9 cellular contexts compared by ENCODE assay signal in genomic region chr5:41856644-41857491, GRCh38. TPM values are rescaled to one million over a fixed set of nuclear protein-coding genes. Genes with fewer than 3 reads are reported as not detected.
A peak's percentile ranks its signal among the peaks of the same experiment; 100 is the strongest.
DNase-seq lines count a peak whose midpoint lies in the region; ATAC-seq and TF ChIP-seq lines count a peak whose summit lies in the region.
"Had no signal": no experiment of that assay in that cellular context is flagged by ENCODE, and none has a peak within 500 bp of the region (broad histone marks: within the 10 kb centered on the region; RNA-seq: fewer than 3 reads in every experiment).

No MANE protein-coding gene starts in this region.

- H3K27me3 ChIP-seq in AG04450 (ENCODE audit: control insufficient read depth, insufficient read depth, low read length) (no peaks in the 10 kb centered on the region), SU-DHL-6 (ENCODE audit: low read length) (no peaks in the 10 kb centered on the region)

- no peak overlapping the region for H3K4me2 ChIP-seq in SU-DHL-6 (ENCODE audit: low read depth, low read length, poor library complexity, severe bottlenecking)

- H3K9me3 Mint-ChIP-seq in brain: no peaks in the 10 kb centered on the region

- peak; percentile 95 for ATAC-seq in GM18511 (IDR thresholded peaks at IDR 0.05; ENCODE audit: unreplicated experiment)
- ATAC-seq in HG02885 (IDR thresholded peaks at IDR 0.05; ENCODE audit: poor library complexity, unreplicated experiment): peak; percentile 95

- H3K9me3 ChIP-seq in AG04450 (ENCODE audit: control insufficient read depth, insufficient read depth, low read length) (no peaks in the 10 kb centered on the region), SU-DHL-6 (ENCODE audit: insufficient read depth, low read length) (no peaks in the 10 kb centered on the region)

- CTCF ChIA-PET in AG04450 (lab: Charles Lee): interaction anchor here (0.6 to 9.2 kb wide), 30 partner anchors 9 to 1032 kb away, joined by 3 to 182 read pairs (median 5); partner anchors contain the start of gene RIMOC1

- no peak overlapping the region for H3K9ac ChIP-seq in SU-DHL-6 (ENCODE audit: low read length)

- POLR2A ChIA-PET in AG04450 (lab: Yijun Ruan, JAX): no interaction called here

- DNase-seq in AG04450 (ENCODE audit: low read depth, low spot score) (peak; percentile 45), NCI-H146 treated with DMSO at 0.1 percent for 48 hours (lab: John Stamatoyannopoulos, UW; ENCODE audit: unreplicated experiment) (peak; percentile 61), inferior parietal cortex (ENCODE audit: extremely low spot score) (peak; percentile 94)
- DNase-seq in stimulated activated CD4-positive, alpha-beta T cell treated with anti-CD3 and anti-CD28 coated beads, Interleukin-2, amount 100 ng/mL, for 24 hours: peak; percentile 30 to 58

- no peaks in the 10 kb centered on the region for H3K79me2 ChIP-seq in SU-DHL-6 (ENCODE audit: insufficient read depth, low read length)

- H3K36me3 Mint-ChIP-seq in brain: peaks cover 12% of the 10 kb centered on the region

- no peaks in the 10 kb centered on the region for H3K27me3 Mint-ChIP-seq in brain

- H3K4me3 ChIP-seq in AG04450 (ENCODE audit: low read depth, low read length) (no peak overlapping the region), SU-DHL-6 (ENCODE audit: insufficient read depth, low read length, poor library complexity, severe bottlenecking) (no peak overlapping the region)
- H3K4me3 ChIP-seq: skin epidermis had no signal

- peaks cover 61% of the 10 kb centered on the region for H3K36me3 ChIP-seq in SU-DHL-6 (ENCODE audit: low read length)

- no peaks in the 10 kb centered on the region for H3K4me1 Mint-ChIP-seq in brain

- no peak overlapping the region for H3K4me3 Mint-ChIP-seq in brain

- TF ChIP-seq CTCF in AG04450 (IDR thresholded peaks at IDR 0.05; ENCODE audit: low read depth, low read length) (peak; percentile 82), SU-DHL-6 (IDR thresholded peaks at IDR 0.05; ENCODE audit: insufficient read depth, low read length, poor library complexity, severe bottlenecking) (peak; percentile 46), brain (conservative IDR thresholded peaks at IDR 0.05) (peak; percentile 87 to 88)

- H3K27ac Mint-ChIP-seq in brain: no peak overlapping the region

- no peak overlapping the region for H2AFZ ChIP-seq in SU-DHL-6 (ENCODE audit: low read depth, low read length, severe bottlenecking)

- H4K20me1 ChIP-seq in SU-DHL-6 (ENCODE audit: low read depth, low read length): no peaks in the 10 kb centered on the region

- H3K9me2 ChIP-seq in SU-DHL-6 (replicated peaks; ENCODE audit: insufficient read depth, low read length): no peaks in the 10 kb centered on the region

- no peaks in the 10 kb centered on the region; the same call in 1 of the 2 replicates for H3F3A ChIP-seq in SU-DHL-6 (ENCODE audit: insufficient read depth)

- no peak overlapping the region for H3K27ac ChIP-seq in AG04450 (ENCODE audit: low read depth, low read length)
- no peak overlapping the region for H3K27ac ChIP-seq in SU-DHL-6 (ENCODE audit: low read depth, low read length)

RNA-seq across cellular contexts. Expression of gene OXCT1, which starts 13.4 kb away (rescaled TPM):
- polyA plus RNA-seq in AG04450 (2011; rRNA removed) (21.3 and 31.7 TPM in 2 replicates), brain (ENCODE audit: insufficient read depth, low read depth, low replicate concordance) (42.1 TPM)
- 12.6 and 21.8 TPM in 2 replicates for polyA minus RNA-seq in AG04450 (2011; rRNA and poly(A)+ RNA removed)

RNA-seq across cellular contexts. Expression of gene RIMOC1, which starts 47.3 kb away (rescaled TPM):
- polyA plus RNA-seq in AG04450 (2011; rRNA removed): 26.8 and 43.1 TPM in 2 replicates
- 15.1 and 29.8 TPM in 2 replicates for polyA minus RNA-seq in AG04450 (2011; rRNA and poly(A)+ RNA removed)
- 8.3 TPM for polyA plus RNA-seq in brain (ENCODE audit: insufficient read depth, low read depth, low replicate concordance)

Comparison
In these comparisons a context has a peak if more than half of its experiments do, and no peak if none do; other contexts are left out.
1. DNase-seq: peak in every context shown above with its lines; median percentile 94 in inferior parietal cortex; 61 in NCI-H146 treated with DMSO at 0.1 percent for 48 hours; 45 in AG04450; 44 in stimulated activated CD4-positive, alpha-beta T cell treated with anti-CD3 and anti-CD28 coated beads, Interleukin-2, amount 100 ng/mL, for 24 hours.